Comparison of ENCODE assay signal across 1 cellular context in the genomic region with DNA sequence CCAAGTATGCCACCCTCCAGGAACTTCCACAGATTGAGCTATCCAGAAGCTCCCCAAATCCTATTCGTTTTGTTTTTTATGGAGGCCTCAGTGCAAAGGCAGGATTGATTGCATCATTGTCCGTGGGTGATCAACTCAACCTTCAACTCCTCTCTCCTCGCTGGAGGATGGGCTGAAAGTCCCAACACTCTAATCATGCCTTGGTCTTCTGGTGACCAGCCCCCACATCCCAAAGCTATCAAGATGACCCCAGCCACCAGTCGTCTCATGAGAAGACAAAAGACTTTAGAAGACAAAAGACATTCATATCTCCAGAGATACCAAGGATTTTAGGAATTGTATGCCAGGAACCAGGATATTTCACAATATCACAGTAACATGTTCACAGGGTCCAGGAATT.
TF ChIP-seq lines count a peak whose summit lies in the region.

No MANE protein-coding gene starts in this region.

TF ChIP-seq in GM23338, 12 proteins besides CTCF, POLR2A, EP300 and RAD21 (continued from another document):
- TF ChIP-seq, protein P1, sequence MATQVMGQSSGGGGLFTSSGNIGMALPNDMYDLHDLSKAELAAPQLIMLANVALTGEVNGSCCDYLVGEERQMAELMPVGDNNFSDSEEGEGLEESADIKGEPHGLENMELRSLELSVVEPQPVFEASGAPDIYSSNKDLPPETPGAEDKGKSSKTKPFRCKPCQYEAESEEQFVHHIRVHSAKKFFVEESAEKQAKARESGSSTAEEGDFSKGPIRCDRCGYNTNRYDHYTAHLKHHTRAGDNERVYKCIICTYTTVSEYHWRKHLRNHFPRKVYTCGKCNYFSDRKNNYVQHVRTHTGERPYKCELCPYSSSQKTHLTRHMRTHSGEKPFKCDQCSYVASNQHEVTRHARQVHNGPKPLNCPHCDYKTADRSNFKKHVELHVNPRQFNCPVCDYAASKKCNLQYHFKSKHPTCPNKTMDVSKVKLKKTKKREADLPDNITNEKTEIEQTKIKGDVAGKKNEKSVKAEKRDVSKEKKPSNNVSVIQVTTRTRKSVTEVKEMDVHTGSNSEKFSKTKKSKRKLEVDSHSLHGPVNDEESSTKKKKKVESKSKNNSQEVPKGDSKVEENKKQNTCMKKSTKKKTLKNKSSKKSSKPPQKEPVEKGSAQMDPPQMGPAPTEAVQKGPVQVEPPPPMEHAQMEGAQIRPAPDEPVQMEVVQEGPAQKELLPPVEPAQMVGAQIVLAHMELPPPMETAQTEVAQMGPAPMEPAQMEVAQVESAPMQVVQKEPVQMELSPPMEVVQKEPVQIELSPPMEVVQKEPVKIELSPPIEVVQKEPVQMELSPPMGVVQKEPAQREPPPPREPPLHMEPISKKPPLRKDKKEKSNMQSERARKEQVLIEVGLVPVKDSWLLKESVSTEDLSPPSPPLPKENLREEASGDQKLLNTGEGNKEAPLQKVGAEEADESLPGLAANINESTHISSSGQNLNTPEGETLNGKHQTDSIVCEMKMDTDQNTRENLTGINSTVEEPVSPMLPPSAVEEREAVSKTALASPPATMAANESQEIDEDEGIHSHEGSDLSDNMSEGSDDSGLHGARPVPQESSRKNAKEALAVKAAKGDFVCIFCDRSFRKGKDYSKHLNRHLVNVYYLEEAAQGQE (IDR thresholded peaks at IDR 0.05; ENCODE audit: unreplicated experiment) = no peak
- TF ChIP-seq, protein P2, sequence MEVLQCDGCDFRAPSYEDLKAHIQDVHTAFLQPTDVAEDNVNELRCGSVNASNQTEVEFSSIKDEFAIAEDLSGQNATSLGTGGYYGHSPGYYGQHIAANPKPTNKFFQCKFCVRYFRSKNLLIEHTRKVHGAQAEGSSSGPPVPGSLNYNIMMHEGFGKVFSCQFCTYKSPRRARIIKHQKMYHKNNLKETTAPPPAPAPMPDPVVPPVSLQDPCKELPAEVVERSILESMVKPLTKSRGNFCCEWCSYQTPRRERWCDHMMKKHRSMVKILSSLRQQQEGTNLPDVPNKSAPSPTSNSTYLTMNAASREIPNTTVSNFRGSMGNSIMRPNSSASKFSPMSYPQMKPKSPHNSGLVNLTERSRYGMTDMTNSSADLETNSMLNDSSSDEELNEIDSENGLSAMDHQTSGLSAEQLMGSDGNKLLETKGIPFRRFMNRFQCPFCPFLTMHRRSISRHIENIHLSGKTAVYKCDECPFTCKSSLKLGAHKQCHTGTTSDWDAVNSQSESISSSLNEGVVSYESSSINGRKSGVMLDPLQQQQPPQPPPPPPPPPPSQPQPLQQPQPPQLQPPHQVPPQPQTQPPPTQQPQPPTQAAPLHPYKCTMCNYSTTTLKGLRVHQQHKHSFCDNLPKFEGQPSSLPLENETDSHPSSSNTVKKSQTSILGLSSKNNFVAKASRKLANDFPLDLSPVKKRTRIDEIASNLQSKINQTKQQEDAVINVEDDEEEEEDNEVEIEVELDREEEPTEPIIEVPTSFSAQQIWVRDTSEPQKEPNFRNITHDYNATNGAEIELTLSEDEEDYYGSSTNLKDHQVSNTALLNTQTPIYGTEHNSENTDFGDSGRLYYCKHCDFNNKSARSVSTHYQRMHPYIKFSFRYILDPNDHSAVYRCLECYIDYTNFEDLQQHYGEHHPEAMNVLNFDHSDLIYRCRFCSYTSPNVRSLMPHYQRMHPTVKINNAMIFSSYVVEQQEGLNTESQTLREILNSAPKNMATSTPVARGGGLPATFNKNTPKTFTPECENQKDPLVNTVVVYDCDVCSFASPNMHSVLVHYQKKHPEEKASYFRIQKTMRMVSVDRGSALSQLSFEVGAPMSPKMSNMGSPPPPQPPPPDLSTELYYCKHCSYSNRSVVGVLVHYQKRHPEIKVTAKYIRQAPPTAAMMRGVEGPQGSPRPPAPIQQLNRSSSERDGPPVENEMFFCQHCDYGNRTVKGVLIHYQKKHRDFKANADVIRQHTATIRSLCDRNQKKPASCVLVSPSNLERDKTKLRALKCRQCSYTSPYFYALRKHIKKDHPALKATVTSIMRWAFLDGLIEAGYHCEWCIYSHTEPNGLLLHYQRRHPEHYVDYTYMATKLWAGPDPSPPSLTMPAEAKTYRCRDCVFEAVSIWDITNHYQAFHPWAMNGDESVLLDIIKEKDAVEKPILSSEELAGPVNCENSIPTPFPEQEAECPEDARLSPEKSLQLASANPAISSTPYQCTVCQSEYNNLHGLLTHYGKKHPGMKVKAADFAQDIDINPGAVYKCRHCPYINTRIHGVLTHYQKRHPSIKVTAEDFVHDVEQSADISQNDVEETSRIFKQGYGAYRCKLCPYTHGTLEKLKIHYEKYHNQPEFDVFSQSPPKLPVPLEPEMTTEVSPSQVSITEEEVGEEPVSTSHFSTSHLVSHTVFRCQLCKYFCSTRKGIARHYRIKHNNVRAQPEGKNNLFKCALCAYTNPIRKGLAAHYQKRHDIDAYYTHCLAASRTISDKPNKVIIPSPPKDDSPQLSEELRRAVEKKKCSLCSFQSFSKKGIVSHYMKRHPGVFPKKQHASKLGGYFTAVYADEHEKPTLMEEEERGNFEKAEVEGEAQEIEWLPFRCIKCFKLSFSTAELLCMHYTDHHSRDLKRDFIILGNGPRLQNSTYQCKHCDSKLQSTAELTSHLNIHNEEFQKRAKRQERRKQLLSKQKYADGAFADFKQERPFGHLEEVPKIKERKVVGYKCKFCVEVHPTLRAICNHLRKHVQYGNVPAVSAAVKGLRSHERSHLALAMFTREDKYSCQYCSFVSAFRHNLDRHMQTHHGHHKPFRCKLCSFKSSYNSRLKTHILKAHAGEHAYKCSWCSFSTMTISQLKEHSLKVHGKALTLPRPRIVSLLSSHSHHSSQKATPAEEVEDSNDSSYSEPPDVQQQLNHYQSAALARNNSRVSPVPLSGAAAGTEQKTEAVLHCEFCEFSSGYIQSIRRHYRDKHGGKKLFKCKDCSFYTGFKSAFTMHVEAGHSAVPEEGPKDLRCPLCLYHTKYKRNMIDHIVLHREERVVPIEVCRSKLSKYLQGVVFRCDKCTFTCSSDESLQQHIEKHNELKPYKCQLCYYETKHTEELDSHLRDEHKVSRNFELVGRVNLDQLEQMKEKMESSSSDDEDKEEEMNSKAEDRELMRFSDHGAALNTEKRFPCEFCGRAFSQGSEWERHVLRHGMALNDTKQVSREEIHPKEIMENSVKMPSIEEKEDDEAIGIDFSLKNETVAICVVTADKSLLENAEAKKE (CRISPR knock-in tag; IDR thresholded peaks at IDR 0.05) = no peak
TF ChIP-seq in GM23338: peak in this region for 0.
